Comparison of ENCODE assay signal across 10 cellular contexts in genomic region chr9:34744295-34745221, GRCh38. TPM values are rescaled to one million over a fixed set of nuclear protein-coding genes. Genes with fewer than 3 reads are reported as not detected.
DNase-seq lines count a peak whose midpoint lies in the region; ATAC-seq, FAIRE-seq and TF ChIP-seq lines count a peak whose summit lies in the region.
"Had no signal": no experiment of that assay in that cellular context is flagged by ENCODE, and none has a peak within 500 bp of the region (broad histone marks: within the 10 kb centered on the region; RNA-seq: fewer than 3 reads in every experiment).

No MANE protein-coding gene starts in this region.

- 28 to 48% methylated on average over 2 of the region's 2 CpGs for WGBS in esophagus squamous epithelium, 2 donors
- WGBS in pancreas, 2 donors, result 34 to 48% methylated on average over 2 of the region's 2 CpGs
- 42% methylated on average over 2 of the region's 2 CpGs for WGBS in suprapubic skin

- H3K4me3 Mint-ChIP-seq in T-helper 17 cell, result no peak overlapping the region

- FAIRE-seq in pancreas (lab: Jason Lieb, UNC), result no peak

- H3K4me1 Mint-ChIP-seq in T-helper 17 cell, result no peaks in the 10 kb centered on the region

- no peak overlapping the region for H3K4me3 ChIP-seq in esophagus squamous epithelium
- H3K4me3 ChIP-seq in pancreas, result no peak overlapping the region
- H3K4me3 ChIP-seq in suprapubic skin, result no peak overlapping the region

- DNase-seq in ELR (ENCODE audit: low read depth) (peak; percentile 43), NCI-H524 (lab: John Stamatoyannopoulos, UW) (peak; percentile 82 to 92), esophagus squamous epithelium (lab: John Stamatoyannopoulos, UW) (no peak), pancreas (peak in 3 of 6 donors; percentile 19 to 30 (median 22)), suprapubic skin (ENCODE audit: low spot score in 2 of 2) (no peak), NCI-H526 (lab: John Stamatoyannopoulos, UW) (no peak), T-helper 17 cell (no peak)
- DNase-seq in activated T-cell treated with anti-CD3 and anti-CD28 coated beads, Interleukin-2, amount 50 U/mL, for 1 hour, result no peak
- DNase-seq: activated CD4-positive, alpha-beta T cell treated with anti-CD3 and anti-CD28 coated beads for 1 hour; hypothalamus had no signal

- no peak overlapping the region for H3K27ac Mint-ChIP-seq in T-helper 17 cell

- intact Hi-C loops in esophagus squamous epithelium (cut with DNase I) (no loop called here), pancreas (cut with DNase I) (no loop called here)

- ATAC-seq in pancreas (peak; percentile 46 to 93 (median 84)), T-helper 17 cell (no peak)

- H3K4me1 ChIP-seq in esophagus squamous epithelium (peaks cover 5 to 21% (median 21%) of the 10 kb centered on the region in 3 donors), pancreas (peaks cover 0 to 8% (median 0%) of the 10 kb centered on the region in 3 donors), suprapubic skin (peaks cover 9% of the 10 kb centered on the region)

- no peak for TF ChIP-seq CTCF in esophagus squamous epithelium (IDR thresholded peaks at IDR 0.05)
- no peak for TF ChIP-seq CTCF in pancreas (IDR thresholded peaks at IDR 0.05)
- TF ChIP-seq CTCF in suprapubic skin (IDR thresholded peaks at IDR 0.05), result no peak

- peaks cover 0 to 4% (median 0%) of the 10 kb centered on the region in 3 donors for H3K9me3 ChIP-seq in esophagus squamous epithelium
- no peaks in the 10 kb centered on the region for H3K9me3 ChIP-seq in pancreas
- no peaks in the 10 kb centered on the region for H3K9me3 ChIP-seq in suprapubic skin
- H3K9me3 ChIP-seq in T-helper 17 cell (ENCODE audit: control insufficient read depth, low read length, poor library complexity, severe bottlenecking), result peaks cover 3% of the 10 kb centered on the region

- H3K27ac ChIP-seq in esophagus squamous epithelium (peak overlapping the region; percentile 1 to 68 (median 37)), pancreas (no peak overlapping the region), suprapubic skin (no peak overlapping the region)

- H3K27me3 ChIP-seq in esophagus squamous epithelium (no peaks in the 10 kb centered on the region), pancreas (no peaks in the 10 kb centered on the region), suprapubic skin (no peaks in the 10 kb centered on the region)

- H3K36me3 Mint-ChIP-seq in T-helper 17 cell (ENCODE audit: low read depth), result peaks cover 4% of the 10 kb centered on the region

- H3K36me3 ChIP-seq in esophagus squamous epithelium (no peaks in the 10 kb centered on the region), pancreas (no peaks in the 10 kb centered on the region), suprapubic skin (no peaks in the 10 kb centered on the region)

- H3K27me3 Mint-ChIP-seq in T-helper 17 cell, result peaks cover 47% of the 10 kb centered on the region

- TF ChIP-seq POLR2A in esophagus squamous epithelium (IDR thresholded peaks at IDR 0.05) (no peak), suprapubic skin (IDR thresholded peaks at IDR 0.05) (no peak)

- TF ChIP-seq EP300 in suprapubic skin (IDR thresholded peaks at IDR 0.05), result no peak

RNA-seq across cellular contexts. Expression of gene CCL21, which starts 34.6 kb away (rescaled TPM):
- 100 to 1,000 TPM in 1 of 4 donors, 10 to 100 TPM in 2, 1 to 10 TPM in 1; 3.7 to 181 (median 26.9) TPM for total RNA-seq in esophagus squamous epithelium
- total RNA-seq in pancreas, result 10 to 100 TPM in 3 of 6 donors, 1 to 10 TPM in 2, not detected in 1; 1.9 to 12.1 (median 10.0) TPM
- 10 to 100 TPM; 12.1 to 53.5 TPM for polyA plus RNA-seq in pancreas
- 1 to 10 TPM in 3 of 4 donors, not detected in 1; 5.2 to 6.1 (median 5.6) TPM for total RNA-seq in suprapubic skin
- total RNA-seq in T-helper 17 cell, result not detected

RNA-seq across cellular contexts. Expression of gene CCL19, which starts 53.5 kb away (rescaled TPM):
- total RNA-seq in esophagus squamous epithelium (1 to 10 TPM in 2 of 4 donors, under 1 TPM in 1, not detected in 1; 0.57 to 1.7 (median 1.2) TPM), pancreas (1 to 10 TPM in 2 of 6 donors, under 1 TPM in 2, not detected in 2; 0.35 to 2.8 (median 1.8) TPM), suprapubic skin (1 to 10 TPM; 1.3 to 5.4 (median 3.3) TPM), T-helper 17 cell (not detected)
- polyA plus RNA-seq in pancreas, result 1 to 10 TPM in 1 of 2 donors, under 1 TPM in 1; 0.68 to 2.1 TPM

Comparison
In these comparisons a context has a peak if more than half of its experiments do, and no peak if none do; other contexts are left out.
1. DNase-seq: peak in ELR (single experiment) and NCI-H524 (2 of 2); none in esophagus squamous epithelium (single experiment), suprapubic skin (0 of 2), NCI-H526 (0 of 2), T-helper 17 cell (0 of 3) and activated T-cell treated with anti-CD3 and anti-CD28 coated beads, Interleukin-2, amount 50 U/mL, for 1 hour (single experiment).
2. H3K27ac ChIP-seq: peak in esophagus squamous epithelium (4 of 4); none in pancreas (0 of 4) and suprapubic skin (single experiment).